29 cellular contexts compared by ENCODE assay signal in genomic region chr2:70385204-70385603, GRCh38.
"Had no signal": no experiment of that assay in that cellular context is flagged by ENCODE, and none has a peak within 500 bp of the region (broad histone marks: within the 10 kb centered on the region; RNA-seq: fewer than 3 reads in every experiment).

No MANE protein-coding gene starts in this region.

- H3K27me3 ChIP-seq: ascending aorta, brain microvascular endothelial cell, breast epithelium had no signal

- DNase-seq: activated B cell treated with CpG ODN at 0.5 μM for 24 hours; activated CD4-positive, alpha-beta memory T cell treated with anti-CD3 and anti-CD28 coated beads for 36 hours; activated CD4-positive, alpha-beta T cell treated with anti-CD3 and anti-CD28 coated beads for 4 hours; activated CD4-positive, alpha-beta T cell treated with anti-CD3 and anti-CD28 coated beads, Interleukin-2, amount 10 ng/mL, durations not matched to agents 24 days and 14 days; activated CD4-positive, alpha-beta T cell treated with anti-CD3 and anti-CD28 coated beads, Interleukin-2, amount 50 U/mL, for 1 hour; activated CD4-positive, alpha-beta T cell treated with anti-CD3 and anti-CD28 coated beads, Interleukin-2, amount 50 U/mL, for 4 hours; activated CD4-positive, CD25-positive, alpha-beta regulatory T cell treated with anti-CD3 and anti-CD28 coated beads, Interleukin-2, amount 50 U/mL, for 72 hours; activated CD8-positive, alpha-beta memory T cell treated with anti-CD3 and anti-CD28 coated beads, Interleukin-2, amount 50 U/mL, for 4 hours; activated CD8-positive, alpha-beta T cell treated with anti-CD3 and anti-CD28 coated beads for 36 hours; activated effector memory CD4-positive, alpha-beta T cell treated with Interleukin-2 at 50 U/mL for 16 hours; activated gamma-delta T cell; activated naive CD4-positive, alpha-beta T cell treated with anti-CD3 and anti-CD28 coated beads, Interleukin-2, amount 10 ng/mL, durations not matched to agents 7 days and 5 days; activated naive CD4-positive, alpha-beta T cell treated with Interleukin-2 at 50 U/mL for 16 hours; activated naive CD8-positive, alpha-beta T cell treated with anti-CD3 and anti-CD28 coated beads, Interleukin-2, amount 10 ng/mL, durations not matched to agents 7 days and 5 days; activated naive CD8-positive, alpha-beta T cell treated with anti-CD3 and anti-CD28 coated beads, Interleukin-2, amount 50 U/mL, for 24 hours; activated T-cell treated with anti-CD3 and anti-CD28 coated beads for 4 hours; activated T-cell treated with anti-CD3 and anti-CD28 coated beads, Interleukin-2, amount 50 U/mL, for 24 hours; activated T-cell treated with anti-CD3 and anti-CD28 coated beads, Interleukin-2, amount 50 U/mL, for 48 hours; amygdala; anterior cingulate cortex; brain microvascular endothelial cell; central memory CD4-positive, alpha-beta T cell; T-helper 1 cell; T-helper 2 cell; T-helper 9 cell had no signal

- ATAC-seq: activated CD8-positive, alpha-beta T cell treated with anti-CD3 and anti-CD28 coated beads for 36 hours; activated naive CD8-positive, alpha-beta T cell treated with anti-CD3 and anti-CD28 coated beads, Interleukin-2, amount 50 U/mL, for 24 hours had no signal

- H3K27ac ChIP-seq: ascending aorta, brain microvascular endothelial cell, breast epithelium, VCaP had no signal

- H3K9me3 ChIP-seq: ascending aorta, breast epithelium had no signal

- H3K4me1 ChIP-seq: ascending aorta, breast epithelium had no signal

- H3K4me3 ChIP-seq: ascending aorta, breast epithelium had no signal

- H3K36me3 ChIP-seq: ascending aorta, brain microvascular endothelial cell, breast epithelium had no signal

- FAIRE-seq: TTC549 had no signal
